ENCODE assay signal across 8 cellular contexts in the genomic region with DNA sequence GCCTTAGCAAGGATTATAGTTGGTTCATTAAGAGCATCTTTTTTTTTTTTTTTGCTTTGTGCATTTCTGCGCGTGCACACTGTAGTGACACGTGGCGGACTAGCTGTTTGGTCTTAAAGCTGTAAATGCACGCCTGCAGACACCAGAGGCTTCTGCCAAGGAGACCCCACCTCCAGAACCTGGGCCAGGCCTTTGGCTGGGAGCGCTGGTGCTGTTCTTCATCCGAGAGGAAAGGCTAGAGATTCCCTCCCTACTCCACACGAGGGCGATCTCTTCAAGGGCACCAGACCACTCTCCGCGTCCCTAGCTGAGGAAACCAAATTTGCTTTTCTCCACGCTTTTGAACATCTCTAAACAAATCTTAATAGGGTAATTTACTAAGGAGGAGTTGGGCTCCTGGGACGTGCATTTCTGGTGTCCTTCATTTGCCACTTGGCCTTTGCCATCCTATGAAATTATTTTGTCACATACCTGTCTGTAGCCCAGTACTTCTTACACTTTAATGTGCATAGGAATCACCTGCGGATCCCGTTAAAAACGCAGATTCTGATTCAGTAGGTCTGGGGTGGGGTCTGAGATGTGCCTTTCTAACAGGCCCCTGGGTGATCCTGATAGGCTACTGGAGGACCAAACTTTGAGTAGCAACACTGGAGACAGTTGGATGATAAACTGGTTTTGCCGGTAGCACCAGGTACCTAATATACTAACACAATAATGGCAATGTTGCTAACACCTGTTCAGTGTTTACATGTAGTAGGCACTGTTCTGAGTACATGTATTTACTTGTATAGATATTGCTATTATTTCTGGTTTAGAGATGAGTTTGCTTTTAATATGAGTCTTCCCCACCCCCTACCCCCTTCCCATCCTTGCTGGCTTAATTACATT. TPM values are rescaled to one million over a fixed set of nuclear protein-coding genes. Genes with fewer than 3 reads are reported as not detected.
DNase-seq lines count a peak whose midpoint lies in the region; ATAC-seq and TF ChIP-seq lines count a peak whose summit lies in the region.

No MANE protein-coding gene starts in this region.

- no peaks in the 10 kb centered on the region for H3K9me3 ChIP-seq in OCI-LY3 (ENCODE audit: insufficient read depth, low read length)

- no peaks in the 10 kb centered on the region for H4K20me1 ChIP-seq in OCI-LY3 (ENCODE audit: insufficient read depth, low read length)

- H3K36me3 Mint-ChIP-seq in Calu3 (ENCODE audit: insufficient read depth, unreplicated experiment), result no peaks in the 10 kb centered on the region

- peaks cover 4% of the 10 kb centered on the region; the same call in 1 of the 2 replicates for H3K4me1 ChIP-seq in OCI-LY3 (ENCODE audit: low read length)

- peaks cover 61% of the 10 kb centered on the region for H3K27me3 Mint-ChIP-seq in Calu3 (ENCODE audit: unreplicated experiment)

- no peak overlapping the region for H2AFZ ChIP-seq in OCI-LY3 (ENCODE audit: low read depth, low read length)

- H3K9ac ChIP-seq in OCI-LY3 (ENCODE audit: low read length), result no peak overlapping the region

- no peak overlapping the region for H3K4me3 Mint-ChIP-seq in Calu3 (ENCODE audit: low read depth, unreplicated experiment)

- peak; percentile 60 for DNase-seq in Calu3
- DNase-seq in Jurkat, Clone E6-1 (ENCODE audit: low read depth, low spot score), result peak; percentile 6
- DNase-seq in amygdala (lab: John Stamatoyannopoulos, UW), result peak in 29 of 56 donors; percentile 0 to 57 (median 15)
- peak; percentile 87 for DNase-seq in iPS-NIHi7 (ENCODE audit: extremely low spot score)
- DNase-seq in stimulated activated CD4-positive, alpha-beta T cell treated with anti-CD3 and anti-CD28 coated beads, Interleukin-4, amount 100 ng/mL, for 1 hour, result peak; percentile 27
- no peak for DNase-seq in omental fat pad (ENCODE audit: low spot score)

- no peak overlapping the region for H3K27ac ChIP-seq in OCI-LY3 (ENCODE audit: low read length)

- H3K4me2 ChIP-seq in OCI-LY3 (ENCODE audit: low read length), result peak overlapping the region; percentile 64

- ATAC-seq in GM19372 (IDR thresholded peaks at IDR 0.05; ENCODE audit: low read depth, unreplicated experiment) (peak; percentile 62), omental fat pad (ENCODE audit: low FRiP score) (no peak)

- H3K27me3 ChIP-seq in OCI-LY3 (ENCODE audit: low read depth, low read length), result peaks cover 35% of the 10 kb centered on the region

- peaks cover 7% of the 10 kb centered on the region for H3K9me3 Mint-ChIP-seq in Calu3 (ENCODE audit: low read depth, unreplicated experiment)

- H3K36me3 ChIP-seq in OCI-LY3 (replicated peaks; ENCODE audit: low read depth, low read length), result no peaks in the 10 kb centered on the region

- TF ChIP-seq CTCF in Calu3 (IDR thresholded peaks at IDR 0.05; ENCODE audit: unreplicated experiment) (peak; percentile 46), OCI-LY3 (IDR thresholded peaks at IDR 0.05; ENCODE audit: low read depth, low read length) (peak; percentile 76), omental fat pad (IDR thresholded peaks at IDR 0.05) (no peak)

- no peaks in the 10 kb centered on the region for H3K4me1 Mint-ChIP-seq in Calu3 (ENCODE audit: low read depth, unreplicated experiment)

- BruUV-seq in Calu3 (replicated peaks; lab: Mats Ljungman, UMichigan), result no TSS peak

- intact Hi-C loops in Calu3 (cut with micrococcal nuclease; ENCODE audit: unreplicated experiment), result loop anchor here (5.0 kb wide), 1 partner anchor 75 kb away; no protein-coding TSS in a partner anchor

- H3K4me3 ChIP-seq in Jurkat, Clone E6-1 (ENCODE audit: low read length), result no peak overlapping the region
- peak overlapping the region; percentile 50 for H3K4me3 ChIP-seq in OCI-LY3 (ENCODE audit: low read length)

- H3K27ac Mint-ChIP-seq in Calu3 (ENCODE audit: unreplicated experiment), result no peak overlapping the region

- H3K79me2 ChIP-seq in OCI-LY3 (ENCODE audit: low read length), result no peaks in the 10 kb centered on the region

- CTCF ChIA-PET in Calu3 (lab: Charles Lee), result interaction anchor here (0.6 to 0.8 kb wide), 4 partner anchors 9 to 306 kb away, joined by 3 to 6 read pairs (median 4); no protein-coding TSS in a partner anchor

RNA-seq across cellular contexts. Expression of gene SLC26A5, which starts 1.3 kb away (rescaled TPM):
- total RNA-seq in Calu3 (2022) (not detected in 2 replicates), omental fat pad (under 1 TPM in 2 of 4 donors, not detected in 2; 0.19 to 0.47 TPM)
- not detected for polyA plus RNA-seq in Jurkat, Clone E6-1 (2012; ENCODE audit: insufficient read depth, insufficient read length)

Comparison
In these comparisons a context has a peak if more than half of its experiments do, and no peak if none do; other contexts are left out.
1. CTCF ChIP-seq: peak in Calu3 (single experiment) and OCI-LY3 (single experiment); none in omental fat pad (0 of 3).